In the genomic region with DNA sequence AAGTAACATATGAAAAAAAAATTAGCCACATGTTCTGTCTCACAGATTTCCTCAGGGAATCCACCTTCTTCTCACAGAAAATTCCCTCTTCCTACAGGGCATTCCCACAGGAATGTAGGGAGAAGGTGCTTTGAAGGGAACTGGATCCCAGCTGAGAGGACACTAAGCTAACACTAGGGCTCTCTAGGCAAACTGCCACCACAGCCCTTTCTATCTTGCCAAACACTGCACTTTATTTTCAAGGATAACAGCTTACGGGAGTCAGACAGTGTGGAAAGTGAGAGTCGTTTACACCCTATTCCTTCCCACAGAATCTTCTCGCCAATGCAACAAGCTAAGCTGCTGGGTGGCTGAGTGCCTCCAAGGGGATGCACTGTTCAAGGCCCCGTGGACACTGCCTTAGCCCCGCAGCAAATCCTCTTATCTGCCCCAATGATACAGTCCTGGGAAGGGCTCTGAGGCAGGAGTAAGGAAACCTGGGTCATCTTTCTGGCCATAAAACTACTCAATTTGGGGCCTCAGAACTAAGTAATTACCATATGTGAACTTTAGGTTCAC, we compare ENCODE assay signal across 14 cellular contexts.
"Had no signal": no experiment of that assay in that cellular context is flagged by ENCODE, and none has a peak within 500 bp of the region (broad histone marks: within the 10 kb centered on the region; RNA-seq: fewer than 3 reads in every experiment).

No MANE protein-coding gene starts in this region.

- H3K27me3 Mint-ChIP-seq: activated B cell treated with CpG ODN at 0.5 μM for 24 hours; activated naive CD8-positive, alpha-beta T cell treated with anti-CD3 and anti-CD28 coated beads, Interleukin-2, amount 10 ng/mL, durations not matched to agents 7 days and 5 days; activated T-cell treated with anti-CD3 and anti-CD28 coated beads, Interleukin-2, amount 50 U/mL, for 24 hours; natural killer cell treated with Interleukin-12 subunit alpha and Interleukin-12 subunit beta and Interleukin-15 and Interleukin-18, amount 100 ng/mL, for 72 hours; stimulated activated naive CD8-positive, alpha-beta T cell treated with anti-CD3 and anti-CD28 coated beads, Interleukin-15, Interleukin-2, amounts not matched to agents 100 ng/mL and 50 ng/mL, for 24 hours; T-helper 17 cell had no signal

- H3K27ac ChIP-seq: dorsolateral prefrontal cortex, gastroesophageal sphincter had no signal

- FAIRE-seq: bronchial epithelial cell had no signal

- H3K9me3 ChIP-seq: gastroesophageal sphincter had no signal

- H3K4me3 ChIP-seq: dorsolateral prefrontal cortex, gastroesophageal sphincter, lung had no signal

- H3K27me3 ChIP-seq: dorsolateral prefrontal cortex, gastroesophageal sphincter had no signal

- DNase-seq: activated B cell treated with CpG ODN at 0.5 μM for 24 hours; activated CD4-positive, alpha-beta T cell treated with anti-CD3 and anti-CD28 coated beads, Interleukin-2, amount 50 U/mL, for 4 hours; activated gamma-delta T cell treated with Interleukin-2 at 50 U/mL for 16 hours; activated naive CD8-positive, alpha-beta T cell treated with anti-CD3 and anti-CD28 coated beads, Interleukin-2, amount 10 ng/mL, durations not matched to agents 7 days and 5 days; activated T-cell treated with anti-CD3 and anti-CD28 coated beads, Interleukin-2, amount 50 U/mL, for 24 hours; aorta; stimulated activated CD4-positive, alpha-beta T cell treated with anti-CD3 and anti-CD28 coated beads, Interleukin-4, amount 100 ng/mL, for 24 hours; T-helper 17 cell had no signal

- H3K4me3 Mint-ChIP-seq: activated B cell treated with CpG ODN at 0.5 μM for 24 hours; activated naive CD8-positive, alpha-beta T cell treated with anti-CD3 and anti-CD28 coated beads, Interleukin-2, amount 10 ng/mL, durations not matched to agents 7 days and 5 days; activated T-cell treated with anti-CD3 and anti-CD28 coated beads, Interleukin-2, amount 50 U/mL, for 24 hours; natural killer cell treated with Interleukin-12 subunit alpha and Interleukin-12 subunit beta and Interleukin-15 and Interleukin-18, amount 100 ng/mL, for 72 hours; stimulated activated naive CD8-positive, alpha-beta T cell treated with anti-CD3 and anti-CD28 coated beads, Interleukin-15, Interleukin-2, amounts not matched to agents 100 ng/mL and 50 ng/mL, for 24 hours; T-helper 17 cell had no signal

- H3K4me1 Mint-ChIP-seq: activated B cell treated with CpG ODN at 0.5 μM for 24 hours had no signal

- ATAC-seq: gastroesophageal sphincter; natural killer cell treated with Interleukin-12 subunit alpha and Interleukin-12 subunit beta and Interleukin-15 and Interleukin-18, amount 100 ng/mL, for 72 hours; T-helper 17 cell had no signal

- H3K4me1 ChIP-seq: gastroesophageal sphincter had no signal

- H3K9me3 Mint-ChIP-seq: activated B cell treated with CpG ODN at 0.5 μM for 24 hours; activated naive CD8-positive, alpha-beta T cell treated with anti-CD3 and anti-CD28 coated beads, Interleukin-2, amount 10 ng/mL, durations not matched to agents 7 days and 5 days; activated T-cell treated with anti-CD3 and anti-CD28 coated beads, Interleukin-2, amount 50 U/mL, for 24 hours; natural killer cell treated with Interleukin-12 subunit alpha and Interleukin-12 subunit beta and Interleukin-15 and Interleukin-18, amount 100 ng/mL, for 72 hours; stimulated activated naive CD8-positive, alpha-beta T cell treated with anti-CD3 and anti-CD28 coated beads, Interleukin-15, Interleukin-2, amounts not matched to agents 100 ng/mL and 50 ng/mL, for 24 hours had no signal

- H3K27ac Mint-ChIP-seq: activated B cell treated with CpG ODN at 0.5 μM for 24 hours; activated naive CD8-positive, alpha-beta T cell treated with anti-CD3 and anti-CD28 coated beads, Interleukin-2, amount 10 ng/mL, durations not matched to agents 7 days and 5 days; activated T-cell treated with anti-CD3 and anti-CD28 coated beads, Interleukin-2, amount 50 U/mL, for 24 hours; natural killer cell treated with Interleukin-12 subunit alpha and Interleukin-12 subunit beta and Interleukin-15 and Interleukin-18, amount 100 ng/mL, for 72 hours; stimulated activated naive CD8-positive, alpha-beta T cell treated with anti-CD3 and anti-CD28 coated beads, Interleukin-15, Interleukin-2, amounts not matched to agents 100 ng/mL and 50 ng/mL, for 24 hours; T-helper 17 cell had no signal
